ENCODE assay signal across 10 cellular contexts in genomic region chrX:40006025-40007017, GRCh38.
A peak's percentile ranks its signal among the peaks of the same experiment; 100 is the strongest.
DNase-seq lines count a peak whose midpoint lies in the region; ATAC-seq, FAIRE-seq and TF ChIP-seq lines count a peak whose summit lies in the region.
"Had no signal": no experiment of that assay in that cellular context is flagged by ENCODE, and none has a peak within 500 bp of the region (broad histone marks: within the 10 kb centered on the region; RNA-seq: fewer than 3 reads in every experiment).

No MANE protein-coding gene starts in this region.

- DNase-seq in activated CD8-positive, alpha-beta T cell treated with anti-CD3 and anti-CD28 coated beads, Interleukin-2, amount 10 ng/mL, durations not matched to agents 7 days and 5 days, result peak; percentile 30
- DNase-seq in heart left ventricle (peak; percentile 42 to 80 (median 64)), small intestine (peak; percentile 43), ACHN (no peak)
- DNase-seq: activated CD4-positive, CD25-positive, alpha-beta regulatory T cell had no signal

- TF ChIP-seq CTCF in heart left ventricle (IDR thresholded peaks at IDR 0.05), result no peak

- no peak for TF ChIP-seq POLR2A in heart left ventricle (IDR thresholded peaks at IDR 0.05)

- H3K27me3 ChIP-seq in heart left ventricle, result peaks cover 0 to 78% (median 0%) of the 10 kb centered on the region in 9 donors
- H3K27me3 ChIP-seq in small intestine (ENCODE audit: control insufficient read depth in 2 of 2, insufficient read depth in 2 of 2, low read length in 2 of 2), result peaks cover 0 to 13% of the 10 kb centered on the region in 2 donors

- H3K36me3 ChIP-seq in heart left ventricle (no peaks in the 10 kb centered on the region), small intestine (ENCODE audit: control insufficient read depth in 2 of 2, insufficient read depth in 2 of 2, low read length in 2 of 2) (no peaks in the 10 kb centered on the region)

- CTCF ChIA-PET in activated CD8-positive, alpha-beta T cell treated with anti-CD3 and anti-CD28 coated beads, Interleukin-2, amount 10 ng/mL, durations not matched to agents 7 days and 5 days (lab: Charles Lee), result interaction anchor here (0.6 to 0.8 kb wide), 3 partner anchors 30 to 274 kb away, joined by 3 read pairs; no protein-coding TSS in a partner anchor

- POLR2A ChIA-PET in activated CD8-positive, alpha-beta T cell treated with anti-CD3 and anti-CD28 coated beads, Interleukin-2, amount 10 ng/mL, durations not matched to agents 7 days and 5 days (lab: Charles Lee), result interaction anchor here (1.8 kb wide), 1 partner anchor 151 kb away, joined by 5 read pairs; no protein-coding TSS in a partner anchor

- ATAC-seq in GM19463 (IDR thresholded peaks at IDR 0.05; ENCODE audit: unreplicated experiment) (peak; percentile 54), heart left ventricle (peak in 3 of 4 donors; percentile 71 to 77 (median 76)), HG03378 (IDR thresholded peaks at IDR 0.05; ENCODE audit: unreplicated experiment) (no peak), GM18858 (IDR thresholded peaks at IDR 0.05; ENCODE audit: unreplicated experiment) (no peak), HG03439 (IDR thresholded peaks at IDR 0.05; ENCODE audit: unreplicated experiment) (no peak)
- ATAC-seq in activated CD8-positive, alpha-beta T cell treated with anti-CD3 and anti-CD28 coated beads, Interleukin-2, amount 10 ng/mL, durations not matched to agents 7 days and 5 days, result peak; percentile 35

- in situ Hi-C loops in ACHN (cut with HindIII; ENCODE audit: low pct_ligation_motif_present, low pct_unique_long_range_greater_than_20kb, low sequenced_read_pairs), result no loop called here

- H3K4me1 ChIP-seq in heart left ventricle (peaks cover 0 to 43% (median 6%) of the 10 kb centered on the region in 12 donors), small intestine (ENCODE audit: control insufficient read depth in 2 of 2, insufficient read depth in 1 of 2, low read depth in 1 of 2, low read length in 1 of 2) (no peaks in the 10 kb centered on the region)

- peak overlapping the region in 9 of 12 donors; percentile 7 to 33 (median 25) for H3K4me3 ChIP-seq in heart left ventricle
- no peak overlapping the region for H3K4me3 ChIP-seq in small intestine (ENCODE audit: low read depth in 1 of 2, low read length in 2 of 2)

- 20 to 35% (median 30%) methylated on average over 34 to 68 of the region's 68 CpGs for WGBS in heart left ventricle, 4 donors
- 12 to 26% (median 22%) methylated on average over 46 to 68 of the region's 68 CpGs for WGBS in small intestine, 3 donors

- peak overlapping the region; percentile 15 for H3K4me3 Mint-ChIP-seq in activated CD8-positive, alpha-beta T cell treated with anti-CD3 and anti-CD28 coated beads, Interleukin-2, amount 10 ng/mL, durations not matched to agents 7 days and 5 days

- H3K36me3 Mint-ChIP-seq in activated CD8-positive, alpha-beta T cell treated with anti-CD3 and anti-CD28 coated beads, Interleukin-2, amount 10 ng/mL, durations not matched to agents 7 days and 5 days (ENCODE audit: low read depth), result no peaks in the 10 kb centered on the region

- H3K27me3 Mint-ChIP-seq in activated CD8-positive, alpha-beta T cell treated with anti-CD3 and anti-CD28 coated beads, Interleukin-2, amount 10 ng/mL, durations not matched to agents 7 days and 5 days (ENCODE audit: low read depth), result peaks cover 28% of the 10 kb centered on the region

- intact Hi-C loops in heart left ventricle (cut with DNase I), result loop anchor here in 3 of 10 donors (10.0 kb wide), 3 partner anchors 72 to 182 kb away; no protein-coding TSS in a partner anchor

- no peaks in the 10 kb centered on the region for H3K9me3 ChIP-seq in heart left ventricle
- no peaks in the 10 kb centered on the region for H3K9me3 ChIP-seq in small intestine (ENCODE audit: control insufficient read depth, low read depth)

- H3K27ac Mint-ChIP-seq in activated CD8-positive, alpha-beta T cell treated with anti-CD3 and anti-CD28 coated beads, Interleukin-2, amount 10 ng/mL, durations not matched to agents 7 days and 5 days, result no peak overlapping the region

- peaks cover 39% of the 10 kb centered on the region for H3K4me1 Mint-ChIP-seq in activated CD8-positive, alpha-beta T cell treated with anti-CD3 and anti-CD28 coated beads, Interleukin-2, amount 10 ng/mL, durations not matched to agents 7 days and 5 days (ENCODE audit: low read depth)

- no peaks in the 10 kb centered on the region for H3K9me3 Mint-ChIP-seq in activated CD8-positive, alpha-beta T cell treated with anti-CD3 and anti-CD28 coated beads, Interleukin-2, amount 10 ng/mL, durations not matched to agents 7 days and 5 days (ENCODE audit: insufficient read depth)

- H3K27ac ChIP-seq in heart left ventricle (peak overlapping the region in 4 of 12 donors; percentile 9 to 41 (median 22)), small intestine (ENCODE audit: low read depth in 1 of 2, low read length in 1 of 2) (no peak overlapping the region)

- FAIRE-seq in small intestine (lab: Jason Lieb, UNC), result no peak
- FAIRE-seq: islet of Langerhans had no signal

Comparison
In these comparisons a context has a peak if more than half of its experiments do, and no peak if none do; other contexts are left out.
1. ATAC-seq: peak in GM19463 (single experiment), activated CD8-positive, alpha-beta T cell treated with anti-CD3 and anti-CD28 coated beads, Interleukin-2, amount 10 ng/mL, durations not matched to agents 7 days and 5 days (single experiment) and heart left ventricle (3 of 4); none in HG03378 (single experiment), GM18858 (single experiment) and HG03439 (single experiment).
2. H3K4me3 ChIP-seq: peak in heart left ventricle (9 of 12); none in small intestine (0 of 2).